ENCODE assay signal across 17 cellular contexts in the genomic region with DNA sequence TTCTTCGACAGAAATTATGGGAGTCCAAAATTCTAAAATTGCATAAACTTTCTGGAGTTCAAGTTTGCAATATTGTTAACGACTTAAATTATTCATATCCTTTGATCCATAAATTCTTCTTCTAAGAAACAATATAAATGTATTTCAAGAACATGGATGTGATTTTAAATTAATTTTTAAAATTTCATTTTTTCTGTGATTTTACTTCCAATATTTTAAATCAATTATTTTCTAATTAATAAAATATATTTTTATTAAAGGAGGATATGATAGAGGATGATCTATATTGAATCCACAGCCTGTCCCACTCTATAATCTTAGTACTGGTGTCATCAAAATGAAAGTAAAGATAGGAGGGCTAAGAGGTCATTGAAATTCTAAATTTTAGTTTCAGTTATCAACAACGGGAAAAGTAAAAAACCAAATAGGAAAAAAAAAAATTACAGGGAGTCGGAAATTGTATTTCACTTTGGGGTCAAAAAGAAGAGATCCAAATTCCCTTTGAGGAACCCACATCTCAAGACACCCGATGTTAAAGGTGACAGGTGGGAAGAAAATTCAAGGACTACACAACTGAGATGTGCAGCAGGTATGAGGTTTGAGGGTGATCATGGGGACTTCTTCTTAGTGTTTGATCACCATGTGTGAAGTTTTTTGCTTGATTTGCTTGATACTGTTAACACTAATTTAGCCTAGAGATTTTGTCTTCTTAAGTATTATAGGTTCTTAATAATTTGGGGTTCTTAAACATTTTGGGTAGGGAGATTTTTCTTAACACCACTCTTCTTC.
A peak's percentile ranks its signal among the peaks of the same experiment; 100 is the strongest.
DNase-seq lines count a peak whose midpoint lies in the region; ATAC-seq and TF ChIP-seq lines count a peak whose summit lies in the region.
"Had no signal": no experiment of that assay in that cellular context is flagged by ENCODE, and none has a peak within 500 bp of the region (broad histone marks: within the 10 kb centered on the region; RNA-seq: fewer than 3 reads in every experiment).

No MANE protein-coding gene starts in this region.

- TF ChIP-seq CTCF in OCI-LY3 (IDR thresholded peaks at IDR 0.05; ENCODE audit: low read depth, low read length) = no peak
- TF ChIP-seq CTCF in BE2C (IDR thresholded peaks at IDR 0.05; ENCODE audit: low read depth, low read length) = no peak
- TF ChIP-seq CTCF in RWPE1 (conservative IDR thresholded peaks at IDR 0.05; ENCODE audit: low read depth) = no peak

- no peak overlapping the region for H3K27ac Mint-ChIP-seq in activated CD4-positive, alpha-beta T cell treated with anti-CD3 and anti-CD28 coated beads for 36 hours

- peak; percentile 72 for ATAC-seq in activated CD4-positive, alpha-beta T cell treated with anti-CD3 and anti-CD28 coated beads for 36 hours
- ATAC-seq: A549 had no signal

- H3K4me3 Mint-ChIP-seq in activated CD4-positive, alpha-beta T cell treated with anti-CD3 and anti-CD28 coated beads for 36 hours = no peak overlapping the region

- H3K27ac ChIP-seq in OCI-LY3 (ENCODE audit: low read length) (no peak overlapping the region), RWPE1 (no peak overlapping the region)
- H3K27ac ChIP-seq: A549, C4-2B had no signal

- intact Hi-C loops in activated CD4-positive, alpha-beta T cell treated with anti-CD3 and anti-CD28 coated beads for 36 hours (cut with DNase I, micrococcal nuclease) = no loop called here

- CTCF ChIA-PET in activated CD4-positive, alpha-beta T cell treated with anti-CD3 and anti-CD28 coated beads for 36 hours (lab: Charles Lee) = no interaction called here
- CTCF ChIA-PET in RWPE1 (lab: Yijun Ruan, JAX) = interaction anchor here (0.5 kb wide), 1 partner anchor 38 kb away, joined by 4 read pairs; no protein-coding TSS in a partner anchor

- peaks cover 12% of the 10 kb centered on the region for H3K4me1 ChIP-seq in OCI-LY3 (ENCODE audit: low read length)
- no peaks in the 10 kb centered on the region for H3K4me1 ChIP-seq in BE2C
- H3K4me1 ChIP-seq: A549 had no signal

- no peaks in the 10 kb centered on the region for H3K79me2 ChIP-seq in OCI-LY3 (ENCODE audit: low read length)

- no peaks in the 10 kb centered on the region for H3K4me1 Mint-ChIP-seq in activated CD4-positive, alpha-beta T cell treated with anti-CD3 and anti-CD28 coated beads for 36 hours

- H3K27me3 ChIP-seq in OCI-LY3 (ENCODE audit: low read depth, low read length) (no peaks in the 10 kb centered on the region), BE2C (no peaks in the 10 kb centered on the region)

- peak overlapping the region; percentile 36; the same call in 1 of the 2 replicates for H2AFZ ChIP-seq in OCI-LY3 (ENCODE audit: low read depth, low read length)

- H3K4me2 ChIP-seq in OCI-LY3 (ENCODE audit: low read length) = peak overlapping the region; percentile 29
- H3K4me2 ChIP-seq: A549 had no signal

- H4K20me1 ChIP-seq in OCI-LY3 (ENCODE audit: insufficient read depth, low read length) = no peaks in the 10 kb centered on the region

- no peak for DNase-seq in activated CD4-positive, alpha-beta T cell treated with anti-CD3 and anti-CD28 coated beads for 36 hours
- DNase-seq in activated CD4-positive, alpha-beta T cell treated with anti-CD3 and anti-CD28 coated beads, Interleukin-2, amount 50 U/mL, for 1 hour = no peak
- DNase-seq in KBM-7 (peak; percentile 37), left kidney (ENCODE audit: low read depth, low spot score) (peak; percentile 34), NCI-H2196 treated with DMSO at 0.1 percent for 48 hours (lab: John Stamatoyannopoulos, UW; ENCODE audit: unreplicated experiment) (no peak), BE2C (no peak), RWPE1 (ENCODE audit: low spot score) (no peak)
- DNase-seq: DMS 273 treated with DMSO at 0.1 percent for 48 hours, H7, NCI-H1417 treated with DMSO at 0.1 percent for 48 hours, NCI-H1930, NCI-H2171 treated with DMSO at 0.1 percent for 48 hours, NCI-H774, RPMI8226 had no signal

- H3K9me3 ChIP-seq in OCI-LY3 (ENCODE audit: insufficient read depth, low read length) (no peaks in the 10 kb centered on the region), BE2C (no peaks in the 10 kb centered on the region)
- H3K9me3 ChIP-seq: A549 had no signal

- no peaks in the 10 kb centered on the region for H3K36me3 ChIP-seq in OCI-LY3 (replicated peaks; ENCODE audit: low read depth, low read length)
- H3K36me3 ChIP-seq in BE2C = no peaks in the 10 kb centered on the region

- no peaks in the 10 kb centered on the region for H3K36me3 Mint-ChIP-seq in activated CD4-positive, alpha-beta T cell treated with anti-CD3 and anti-CD28 coated beads for 36 hours (ENCODE audit: low read depth)

- no peak overlapping the region for H3K9ac ChIP-seq in OCI-LY3 (ENCODE audit: low read length)

- H3K4me3 ChIP-seq in OCI-LY3 (ENCODE audit: low read length) = peak overlapping the region; percentile 10; the same call in 1 of the 2 replicates
- no peak overlapping the region for H3K4me3 ChIP-seq in BE2C (ENCODE audit: low read depth, low read length)
- H3K4me3 ChIP-seq: A549 had no signal

- POLR2A ChIA-PET in activated CD4-positive, alpha-beta T cell treated with anti-CD3 and anti-CD28 coated beads for 36 hours (lab: Charles Lee) = no interaction called here
- POLR2A ChIA-PET in RWPE1 (lab: Yijun Ruan, JAX; ENCODE audit: low non-redundant PET) = no interaction called here

- H3K27me3 Mint-ChIP-seq in activated CD4-positive, alpha-beta T cell treated with anti-CD3 and anti-CD28 coated beads for 36 hours = no peaks in the 10 kb centered on the region

- no peaks in the 10 kb centered on the region for H3K9me3 Mint-ChIP-seq in activated CD4-positive, alpha-beta T cell treated with anti-CD3 and anti-CD28 coated beads for 36 hours (ENCODE audit: low read depth)

- in situ Hi-C loops in KBM-7 (cut with MboI; ENCODE audit: low pct_unique_long_range_greater_than_20kb, low sequenced_read_pairs) = no loop called here

Comparison
In these comparisons a context has a peak if more than half of its experiments do, and no peak if none do; other contexts are left out.
1. DNase-seq: peak in KBM-7 (single experiment) and left kidney (single experiment); none in activated CD4-positive, alpha-beta T cell treated with anti-CD3 and anti-CD28 coated beads for 36 hours (single experiment), activated CD4-positive, alpha-beta T cell treated with anti-CD3 and anti-CD28 coated beads, Interleukin-2, amount 50 U/mL, for 1 hour (single experiment), NCI-H2196 treated with DMSO at 0.1 percent for 48 hours (single experiment), BE2C (single experiment) and RWPE1 (single experiment).